Comparison of ENCODE assay signal across 8 cellular contexts in genomic region chr1:21329209-21329844, GRCh38. TPM values are rescaled to one million over a fixed set of nuclear protein-coding genes. Genes with fewer than 3 reads are reported as not detected.
A peak's percentile ranks its signal among the peaks of the same experiment; 100 is the strongest.
DNase-seq lines count a peak whose midpoint lies in the region; ATAC-seq lines count a peak whose summit lies in the region.

No MANE protein-coding gene starts in this region.

- H3K9me3 Mint-ChIP-seq in activated CD4-positive, alpha-beta T cell treated with anti-CD3 and anti-CD28 coated beads for 36 hours (ENCODE audit: low read depth): no peaks in the 10 kb centered on the region
- no peaks in the 10 kb centered on the region for H3K9me3 Mint-ChIP-seq in stimulated activated effector memory CD8-positive, alpha-beta T cell treated with anti-CD3 and anti-CD28 coated beads, Interleukin-12 subunit alpha, Interleukin-12 subunit beta, amount 100 ng/mL, for 72 hours

- peaks cover 37% of the 10 kb centered on the region for H3K36me3 Mint-ChIP-seq in activated CD4-positive, alpha-beta T cell treated with anti-CD3 and anti-CD28 coated beads for 36 hours (ENCODE audit: low read depth)
- peaks cover 3% of the 10 kb centered on the region for H3K36me3 Mint-ChIP-seq in T-helper 17 cell (ENCODE audit: low read depth)
- H3K36me3 Mint-ChIP-seq in stimulated activated effector memory CD8-positive, alpha-beta T cell treated with anti-CD3 and anti-CD28 coated beads, Interleukin-12 subunit alpha, Interleukin-12 subunit beta, amount 100 ng/mL, for 72 hours: peaks cover 33% of the 10 kb centered on the region

- no peak for DNase-seq in activated CD4-positive, alpha-beta T cell treated with anti-CD3 and anti-CD28 coated beads for 36 hours
- DNase-seq in activated CD4-positive, alpha-beta T cell treated with anti-CD3 and anti-CD28 coated beads for 1 hour: no peak
- no peak for DNase-seq in T-helper 17 cell
- DNase-seq in germinal center (ENCODE audit: low spot score): peak; percentile 81
- DNase-seq in stimulated activated effector memory CD8-positive, alpha-beta T cell treated with anti-CD3 and anti-CD28 coated beads, Interleukin-12 subunit alpha, Interleukin-12 subunit beta, amount 100 ng/mL, for 72 hours (ENCODE audit: low spot score in 2 of 2): no peak
- DNase-seq in kidney glomerular epithelial cell (lab: John Stamatoyannopoulos, UW): no peak

- ATAC-seq in activated CD4-positive, alpha-beta T cell treated with anti-CD3 and anti-CD28 coated beads for 36 hours: no peak
- no peak for ATAC-seq in T-helper 17 cell
- ATAC-seq in stimulated activated effector memory CD8-positive, alpha-beta T cell treated with anti-CD3 and anti-CD28 coated beads, Interleukin-12 subunit alpha, Interleukin-12 subunit beta, amount 100 ng/mL, for 72 hours: no peak
- ATAC-seq in HG03025 (IDR thresholded peaks at IDR 0.05; ENCODE audit: low FRiP score, unreplicated experiment): no peak
- ATAC-seq in GM21447 (IDR thresholded peaks at IDR 0.05; ENCODE audit: unreplicated experiment): no peak

- POLR2A ChIA-PET in activated CD4-positive, alpha-beta T cell treated with anti-CD3 and anti-CD28 coated beads for 36 hours (lab: Charles Lee): no interaction called here

- CTCF ChIA-PET in activated CD4-positive, alpha-beta T cell treated with anti-CD3 and anti-CD28 coated beads for 36 hours (lab: Charles Lee): interaction anchor here (0.7 to 2.4 kb wide), 2 partner anchors 14 to 158 kb away, joined by 4 to 5 read pairs; no protein-coding TSS in a partner anchor

- H3K27ac Mint-ChIP-seq in activated CD4-positive, alpha-beta T cell treated with anti-CD3 and anti-CD28 coated beads for 36 hours: peak overlapping the region; percentile 61
- H3K27ac Mint-ChIP-seq in T-helper 17 cell: peak overlapping the region; percentile 84
- H3K27ac Mint-ChIP-seq in stimulated activated effector memory CD8-positive, alpha-beta T cell treated with anti-CD3 and anti-CD28 coated beads, Interleukin-12 subunit alpha, Interleukin-12 subunit beta, amount 100 ng/mL, for 72 hours: peak overlapping the region; percentile 58

- H3K4me3 Mint-ChIP-seq in activated CD4-positive, alpha-beta T cell treated with anti-CD3 and anti-CD28 coated beads for 36 hours: no peak overlapping the region
- peak overlapping the region; percentile 5 for H3K4me3 Mint-ChIP-seq in T-helper 17 cell
- H3K4me3 Mint-ChIP-seq in stimulated activated effector memory CD8-positive, alpha-beta T cell treated with anti-CD3 and anti-CD28 coated beads, Interleukin-12 subunit alpha, Interleukin-12 subunit beta, amount 100 ng/mL, for 72 hours: no peak overlapping the region

- H3K9me3 ChIP-seq in T-helper 17 cell (ENCODE audit: control insufficient read depth, low read length, poor library complexity, severe bottlenecking): no peaks in the 10 kb centered on the region

- peaks cover 95% of the 10 kb centered on the region for H3K4me1 Mint-ChIP-seq in activated CD4-positive, alpha-beta T cell treated with anti-CD3 and anti-CD28 coated beads for 36 hours
- peaks cover 57% of the 10 kb centered on the region for H3K4me1 Mint-ChIP-seq in T-helper 17 cell
- H3K4me1 Mint-ChIP-seq in stimulated activated effector memory CD8-positive, alpha-beta T cell treated with anti-CD3 and anti-CD28 coated beads, Interleukin-12 subunit alpha, Interleukin-12 subunit beta, amount 100 ng/mL, for 72 hours: peaks cover 79% of the 10 kb centered on the region

- intact Hi-C loops in activated CD4-positive, alpha-beta T cell treated with anti-CD3 and anti-CD28 coated beads for 36 hours (cut with DNase I, micrococcal nuclease): no loop called here

- no peaks in the 10 kb centered on the region for H3K27me3 Mint-ChIP-seq in activated CD4-positive, alpha-beta T cell treated with anti-CD3 and anti-CD28 coated beads for 36 hours
- H3K27me3 Mint-ChIP-seq in T-helper 17 cell: no peaks in the 10 kb centered on the region

RNA-seq across cellular contexts. Expression of gene ECE1, which starts 39.1 kb away (rescaled TPM):
- total RNA-seq in activated CD4-positive, alpha-beta T cell treated with anti-CD3 and anti-CD28 coated beads for 36 hours: 100 to 1,000 TPM; 130 to 162 TPM
- 100 to 1,000 TPM; 116 to 117 TPM for total RNA-seq in T-helper 17 cell
